19 cellular contexts compared by ENCODE assay signal in genomic region chr4:142121951-142122350, GRCh38.
"Had no signal": no experiment of that assay in that cellular context is flagged by ENCODE, and none has a peak within 500 bp of the region (broad histone marks: within the 10 kb centered on the region; RNA-seq: fewer than 3 reads in every experiment).

No MANE protein-coding gene starts in this region.

- H3K9me3 ChIP-seq: left lung, right atrium auricular region, vagina had no signal

- ATAC-seq: activated CD8-positive, alpha-beta T cell treated with anti-CD3 and anti-CD28 coated beads, Interleukin-2, amount 10 ng/mL, durations not matched to agents 7 days and 5 days; effector memory CD8-positive, alpha-beta T cell; left lung had no signal

- H3K27me3 ChIP-seq: cardiac muscle cell, left lung, right atrium auricular region, vagina had no signal

- H3K27ac ChIP-seq: cardiac muscle cell, left lung, right atrium auricular region, vagina had no signal

- H3K4me3 ChIP-seq: cardiac muscle cell, left lung, right atrium auricular region, vagina had no signal

- DNase-seq: activated CD4-positive, alpha-beta T cell treated with anti-CD3 and anti-CD28 coated beads for 4 hours; activated CD8-positive, alpha-beta memory T cell treated with anti-CD3 and anti-CD28 coated beads, Interleukin-2, amount 50 U/mL, for 4 hours; activated CD8-positive, alpha-beta T cell treated with anti-CD3 and anti-CD28 coated beads, Interleukin-2, amount 10 ng/mL, durations not matched to agents 7 days and 5 days; activated gamma-delta T cell treated with Interleukin-2 at 50 U/mL for 16 hours; activated naive CD8-positive, alpha-beta T cell treated with anti-CD3 and anti-CD28 coated beads for 36 hours; activated T-cell treated with anti-CD3 and anti-CD28 coated beads, Interleukin-2, amount 50 U/mL, for 48 hours; amniotic stem cell; effector memory CD8-positive, alpha-beta T cell; foreskin melanocyte; head of caudate nucleus; kidney; left lung; occipital lobe; stimulated activated CD4-positive, alpha-beta T cell treated with anti-CD3 and anti-CD28 coated beads, Interleukin-2, amount 100 ng/mL, for 24 hours; SW 1271; trophoblast cell had no signal

- H3K4me1 ChIP-seq: left lung, right atrium auricular region, vagina had no signal
